Comparison of ENCODE assay signal across 18 cellular contexts in the genomic region with DNA sequence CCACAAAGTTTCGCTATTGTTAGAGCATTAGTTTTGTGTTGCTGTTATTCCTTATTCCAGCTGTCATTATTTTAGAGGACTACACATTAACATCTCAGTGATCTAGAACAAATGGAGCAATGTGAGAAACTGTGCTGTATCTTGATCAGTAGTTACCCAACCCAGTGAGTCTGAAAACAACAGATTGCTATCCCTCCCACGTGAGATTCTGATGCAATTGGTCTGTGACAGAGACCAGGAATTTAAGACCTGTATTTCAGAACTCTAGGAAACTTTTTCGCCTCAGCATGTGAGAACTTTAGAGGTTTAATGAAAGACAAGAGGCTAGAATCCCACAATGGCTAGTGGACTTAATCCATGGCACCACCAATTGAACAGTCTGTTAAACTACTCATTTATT. TPM values are rescaled to one million over a fixed set of nuclear protein-coding genes. Genes with fewer than 3 reads are reported as not detected.
"Had no signal": no experiment of that assay in that cellular context is flagged by ENCODE, and none has a peak within 500 bp of the region (broad histone marks: within the 10 kb centered on the region; RNA-seq: fewer than 3 reads in every experiment).

No MANE protein-coding gene starts in this region.

- H3K4me1 ChIP-seq: sigmoid colon, suprapubic skin had no signal

- H3K4me1 Mint-ChIP-seq: activated naive CD8-positive, alpha-beta T cell treated with anti-CD3 and anti-CD28 coated beads for 36 hours; neural crest cell had no signal

- H3K9me3 Mint-ChIP-seq: activated CD4-positive, alpha-beta memory T cell treated with anti-CD3 and anti-CD28 coated beads for 36 hours; activated naive CD8-positive, alpha-beta T cell treated with anti-CD3 and anti-CD28 coated beads for 36 hours; neural crest cell had no signal

- H3K27ac ChIP-seq: sigmoid colon, suprapubic skin had no signal

- H3K9me3 ChIP-seq: sigmoid colon, suprapubic skin had no signal

- H3K27ac Mint-ChIP-seq: activated CD4-positive, alpha-beta memory T cell treated with anti-CD3 and anti-CD28 coated beads for 36 hours; activated naive CD8-positive, alpha-beta T cell treated with anti-CD3 and anti-CD28 coated beads for 36 hours had no signal

- DNase-seq: activated CD4-positive, alpha-beta memory T cell treated with anti-CD3 and anti-CD28 coated beads for 36 hours; activated gamma-delta T cell treated with Interleukin-2 at 50 U/mL for 16 hours; activated naive CD8-positive, alpha-beta T cell treated with anti-CD3 and anti-CD28 coated beads for 36 hours; activated T-cell treated with anti-CD3 and anti-CD28 coated beads, Interleukin-2, amount 50 U/mL, for 48 hours; aorta; sigmoid colon; stimulated activated CD4-positive, alpha-beta T cell treated with anti-CD3 and anti-CD28 coated beads, Interleukin-12 subunit alpha, Interleukin-12 subunit beta, amount 100 ng/mL, for 4 hours; stimulated activated CD4-positive, alpha-beta T cell treated with anti-CD3 and anti-CD28 coated beads, Interleukin-4, amount 100 ng/mL, for 1 hour; stimulated activated CD8-positive, alpha-beta memory T cell treated with anti-CD3 and anti-CD28 coated beads, Interleukin-4, amount 100 ng/mL, for 48 hours; stimulated activated naive CD8-positive, alpha-beta T cell treated with anti-CD3 and anti-CD28 coated beads, Interleukin-15, Interleukin-2, amounts not matched to agents 100 U/mL and 50 U/mL, for 24 hours had no signal

- H3K36me3 Mint-ChIP-seq: activated CD4-positive, alpha-beta memory T cell treated with anti-CD3 and anti-CD28 coated beads for 36 hours; activated naive CD8-positive, alpha-beta T cell treated with anti-CD3 and anti-CD28 coated beads for 36 hours had no signal

- H3K4me3 Mint-ChIP-seq: activated CD4-positive, alpha-beta memory T cell treated with anti-CD3 and anti-CD28 coated beads for 36 hours; activated naive CD8-positive, alpha-beta T cell treated with anti-CD3 and anti-CD28 coated beads for 36 hours; neural crest cell had no signal

- H3K36me3 ChIP-seq: sigmoid colon, suprapubic skin had no signal

- H3K27me3 ChIP-seq: sigmoid colon, suprapubic skin had no signal

- H3K4me3 ChIP-seq: sigmoid colon, suprapubic skin had no signal

RNA-seq across cellular contexts. Expression of gene CDS1, which starts 35.7 kb away (rescaled TPM):
- total RNA-seq: osteocyte; pulmonary artery endothelial cell; T-helper 2 cell treated with Interferon-gamma antibody and Interleukin-4, amounts not matched to agents 100 ng/mL and 5 ng/mL, for 36 hours had no signal

RNA-seq across cellular contexts. Expression of gene NKX6-1, which starts 48.1 kb away (rescaled TPM):
- total RNA-seq: activated CD4-positive, alpha-beta memory T cell treated with anti-CD3 and anti-CD28 coated beads for 36 hours; activated naive CD8-positive, alpha-beta T cell treated with anti-CD3 and anti-CD28 coated beads for 36 hours; kidney epithelial cell; osteocyte; pulmonary artery endothelial cell; sigmoid colon; suprapubic skin; T-helper 2 cell treated with Interferon-gamma antibody and Interleukin-4, amounts not matched to agents 100 ng/mL and 5 ng/mL, for 36 hours; urinary bladder had no signal
- polyA plus RNA-seq: liver had no signal
